Comparison of ENCODE assay signal across 19 cellular contexts in the genomic region with DNA sequence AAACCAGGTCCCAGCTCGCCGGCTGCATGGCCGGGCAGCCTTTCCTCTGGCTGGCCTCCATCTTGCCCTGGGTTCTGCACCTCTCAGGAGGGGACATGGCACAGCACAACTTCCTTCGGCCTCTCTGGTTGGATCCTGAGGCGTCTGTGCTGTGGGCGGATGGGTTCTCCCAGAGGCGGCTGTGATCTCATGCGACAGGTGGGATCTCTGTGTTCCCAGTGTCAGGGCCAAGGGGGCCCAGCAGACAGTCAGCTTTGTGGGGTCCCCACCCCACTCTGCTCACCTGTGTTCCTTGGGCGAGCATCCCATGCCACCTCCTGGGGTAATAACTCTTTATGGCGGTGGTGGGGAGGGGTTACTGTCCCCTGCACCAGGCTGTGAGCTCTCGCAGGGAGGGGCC. TPM values are rescaled to one million over a fixed set of nuclear protein-coding genes. Genes with fewer than 3 reads are reported as not detected.
A peak's percentile ranks its signal among the peaks of the same experiment; 100 is the strongest.
DNase-seq lines count a peak whose midpoint lies in the region; ATAC-seq, FAIRE-seq and TF ChIP-seq lines count a peak whose summit lies in the region.
"Had no signal": no experiment of that assay in that cellular context is flagged by ENCODE, and none has a peak within 500 bp of the region (broad histone marks: within the 10 kb centered on the region; RNA-seq: fewer than 3 reads in every experiment).

No MANE protein-coding gene starts in this region.

- TF ChIP-seq EP300 in H1 (IDR thresholded peaks at IDR 0.05; ENCODE audit: borderline replicate concordance in 1 of 2, low read depth in 2 of 2, low read length in 2 of 2) = no peak

- H3K4me3 ChIP-seq in PC-9 (no peak overlapping the region), H1 (ENCODE audit: extremely low read depth in 1 of 4, insufficient read depth in 2 of 4, low read depth in 3 of 4, low read length in 4 of 4) (no peak overlapping the region), small intestine (ENCODE audit: low read depth in 1 of 2, low read length in 2 of 2) (no peak overlapping the region)
- H3K4me3 ChIP-seq: K562 had no signal

- no peaks in the 10 kb centered on the region for H3K9me3 ChIP-seq in PC-9 (ENCODE audit: insufficient read depth, low read depth)
- no peaks in the 10 kb centered on the region for H3K9me3 ChIP-seq in H1 (ENCODE audit: insufficient read depth in 2 of 2, low read depth in 1 of 2, low read length in 1 of 2)
- no peaks in the 10 kb centered on the region for H3K9me3 ChIP-seq in small intestine (ENCODE audit: control insufficient read depth, low read depth)

- H3K4me2 ChIP-seq in PC-9 (peak overlapping the region; percentile 56), H1 (ENCODE audit: insufficient read depth in 1 of 2, low read depth in 2 of 2, low read length in 2 of 2) (no peak overlapping the region)

- H3K4me1 Mint-ChIP-seq in Calu3 (ENCODE audit: low read depth, unreplicated experiment) = peaks cover 64% of the 10 kb centered on the region

- H3F3A ChIP-seq in PC-9 (ENCODE audit: insufficient read depth, low read depth) = peaks cover 29% of the 10 kb centered on the region; the same call in 1 of the 2 replicates

- 0 out of 2 replicates have a peak overlapping the region, but pooled peaks have one; percentile 35 for H2BK5ac ChIP-seq in H1 (ENCODE audit: low read depth, low read length)

- H3K36me3 ChIP-seq in PC-9 (ENCODE audit: low read depth) (no peaks in the 10 kb centered on the region), H1 (ENCODE audit: control insufficient read depth in 2 of 4, insufficient read depth in 4 of 4, low read length in 3 of 4) (no peaks in the 10 kb centered on the region), small intestine (ENCODE audit: control insufficient read depth in 2 of 2, insufficient read depth in 2 of 2, low read length in 2 of 2) (no peaks in the 10 kb centered on the region)

- H3K9me2 ChIP-seq in PC-9 (ENCODE audit: insufficient read depth) = no peaks in the 10 kb centered on the region

- H3K4me3 Mint-ChIP-seq in Calu3 (ENCODE audit: low read depth, unreplicated experiment) = peak overlapping the region; percentile 44

- TF ChIP-seq RAD21 in H1 (IDR thresholded peaks at IDR 0.05 in 1 of 2, conservative IDR thresholded peaks at IDR 0.05 in 1 of 2; ENCODE audit: low read depth in 2 of 2, low read length in 2 of 2) = no peak

- no peak overlapping the region for H2BK15ac ChIP-seq in H1 (ENCODE audit: low read length)

- no peaks in the 10 kb centered on the region for H3K9me3 Mint-ChIP-seq in Calu3 (ENCODE audit: low read depth, unreplicated experiment)

- no peaks in the 10 kb centered on the region for H4K20me1 ChIP-seq in PC-9 (ENCODE audit: insufficient read depth)
- no peaks in the 10 kb centered on the region for H4K20me1 ChIP-seq in H1 (replicated peaks in 1 of 2; ENCODE audit: control insufficient read depth in 1 of 2, insufficient read depth in 2 of 2, low read length in 2 of 2)

- no peak overlapping the region for H3K14ac ChIP-seq in H1 (ENCODE audit: insufficient read length)

- no peak overlapping the region for H3K56ac ChIP-seq in H1 (replicated peaks; ENCODE audit: insufficient read length, low read depth, low read length)

- no peak overlapping the region; the same call in 1 of the 2 replicates for H3K18ac ChIP-seq in H1 (ENCODE audit: extremely low read depth, low read length)

- peak overlapping the region; percentile 90 for H4K91ac ChIP-seq in H1 (replicated peaks; ENCODE audit: insufficient read length, low read length)

- no peak overlapping the region for H3K4ac ChIP-seq in H1 (replicated peaks; ENCODE audit: insufficient read length, low read depth, low read length)

- POLR2A ChIA-PET in PC-9 (lab: Charles Lee; ENCODE audit: unreplicated experiment) = interaction anchor here (0.9 kb wide), 1 partner anchor 8 kb away, joined by 3 read pairs; no protein-coding TSS in a partner anchor
- POLR2A ChIA-PET in H1 (lab: Charles Lee; ENCODE audit: partially characterized antibody) = interaction anchor here (1.0 to 1.4 kb wide), 3 partner anchors 9 to 72 kb away, joined by 3 to 4 read pairs (median 3); partner anchors contain the start of gene RFWD3

- no peak overlapping the region for H4K5ac ChIP-seq in H1 (ENCODE audit: insufficient read length, low read depth, low read length)

- no peak for TF ChIP-seq POLR2A in H1 (IDR thresholded peaks at IDR 0.05; ENCODE audit: control extremely low read depth in 1 of 2, low read depth in 2 of 2, low read length in 2 of 2)

- CTCF ChIA-PET in Calu3 (lab: Charles Lee) = interaction anchor here (1.0 to 1.5 kb wide), 3 partner anchors 31 to 124 kb away, joined by 3 to 13 read pairs (median 3); partner anchors contain the start of gene FA2H
- CTCF ChIA-PET in PC-9 (lab: Charles Lee) = interaction anchor here (0.6 kb wide), 1 partner anchor 779 kb away, joined by 20 read pairs; no protein-coding TSS in a partner anchor
- CTCF ChIA-PET in H1 (lab: Charles Lee; ENCODE audit: partially characterized antibody) = interaction anchor here (0.6 to 32.9 kb wide), 6 partner anchors 13 to 80 kb away, joined by 3 to 576 read pairs (median 3); partner anchors contain the start of gene FA2H

- ATAC-seq in left colon = no peak

- H3K27ac ChIP-seq in PC-9 (peak overlapping the region; percentile 69), H1 (ENCODE audit: low read depth, low read length) (no peak overlapping the region), small intestine (ENCODE audit: low read depth in 1 of 2, low read length in 1 of 2) (no peak overlapping the region)
- H3K27ac ChIP-seq: C4-2B had no signal

- no peak for FAIRE-seq in H1 (lab: Jason Lieb, UNC)
- no peak for FAIRE-seq in small intestine (lab: Jason Lieb, UNC)
- FAIRE-seq: G401.6, K562 had no signal

- peak overlapping the region; percentile 96 for H3K27ac Mint-ChIP-seq in Calu3 (ENCODE audit: unreplicated experiment)

- H3K27me3 Mint-ChIP-seq in Calu3 (ENCODE audit: unreplicated experiment) = no peaks in the 10 kb centered on the region

- peaks cover 66% of the 10 kb centered on the region for H3K36me3 Mint-ChIP-seq in Calu3 (ENCODE audit: insufficient read depth, unreplicated experiment)

- TF ChIP-seq CTCF in Calu3 (IDR thresholded peaks at IDR 0.05; ENCODE audit: unreplicated experiment) (no peak), PC-9 (conservative IDR thresholded peaks at IDR 0.05) (no peak), H1 (IDR thresholded peaks at IDR 0.05; ENCODE audit: control extremely low read depth in 1 of 3, insufficient read depth in 1 of 3, low read depth in 1 of 3, low read length in 3 of 3) (no peak)

- intact Hi-C loops in Calu3 (cut with micrococcal nuclease; ENCODE audit: unreplicated experiment) = no loop called here
- intact Hi-C loops in PC-9 (cut with micrococcal nuclease; ENCODE audit: unreplicated experiment) = loop anchor here (1.0 to 2.0 kb wide), 2 partner anchors 9 to 36 kb away; partner anchors contain the start of gene FA2H
- intact Hi-C loops in posterior vena cava (cut with DNase I) = loop anchor here in 1 of 2 donors (1.0 kb wide), 1 partner anchor 73 kb away; no protein-coding TSS in a partner anchor
- intact Hi-C loops in left colon (cut with DNase I, micrococcal nuclease) = no loop called here

- BruUV-seq in Calu3 (replicated peaks; lab: Mats Ljungman, UMichigan) (no TSS peak), PC-9 (replicated peaks; lab: Mats Ljungman, UMichigan) (no TSS peak)

- WGBS in H1 (ENCODE audit: extremely low coverage in 1 of 2, insufficient coverage in 1 of 2, insufficient read length in 1 of 2, insufficient replicate concordance in 2 of 2, low coverage in 1 of 2, low lambda C conversion rate in 2 of 2, missing lambda C conversion rate in 1 of 2), 2 experiments = 87% methylated on average over 11 of the region's 11 CpGs; no CpG with 5 or more reads in 1 of the 2 experiments
- 89 to 94% (median 93%) methylated on average over 11 of the region's 11 CpGs for WGBS in small intestine, 3 donors

- H3K79me2 ChIP-seq in PC-9 (ENCODE audit: low read depth) (0 out of 2 replicates have a peak, but pooled peaks cover 5% of the 10 kb centered on the region), H1 (ENCODE audit: control insufficient read depth in 1 of 2, insufficient read depth in 2 of 2, low read length in 2 of 2) (no peaks in the 10 kb centered on the region)

- H2BK12ac ChIP-seq in H1 (ENCODE audit: low read depth, low read length) = 0 out of 2 replicates have a peak overlapping the region, but pooled peaks have one; percentile 81

- H2AK5ac ChIP-seq in H1 (ENCODE audit: low read depth, low read length) = no peak overlapping the region

- DNase-seq in Calu3 = no peak
- DNase-seq in PC-9 = no peak
- no peak for DNase-seq in H1 (ENCODE audit: low read depth in 1 of 2, low spot score in 2 of 2)
- peak; percentile 54 for DNase-seq in posterior vena cava (ENCODE audit: low spot score)
- no peak for DNase-seq in small intestine
- DNase-seq in mucosa of gallbladder (ENCODE audit: low spot score) = no peak
- no peak for DNase-seq in NCI-H1105 treated with DMSO at 0.1 percent for 48 hours (lab: John Stamatoyannopoulos, UW)
- no peak for DNase-seq in left colon
- DNase-seq: ACHN, DMS 273 treated with DMSO at 0.1 percent for 48 hours, NCI-H1105, NCI-H1694, NCI-H510A treated with DMSO at 0.1 percent for 48 hours, NCI-H774, RPMI8226, SIG-M5 had no signal

- H3K79me1 ChIP-seq in H1 (ENCODE audit: low read depth, low read length) = no peaks in the 10 kb centered on the region

- no peak overlapping the region for H2BK20ac ChIP-seq in H1 (ENCODE audit: low read length)

- H3K27me3 ChIP-seq in PC-9 (ENCODE audit: insufficient read depth, low read depth) = no peaks in the 10 kb centered on the region
- H3K27me3 ChIP-seq in H1 (replicated peaks in 1 of 4; ENCODE audit: control insufficient read depth in 3 of 4, extremely low read depth in 1 of 4, insufficient read depth in 3 of 4, low read length in 3 of 4) = no peaks in the 10 kb centered on the region
- no peaks in the 10 kb centered on the region for H3K27me3 ChIP-seq in small intestine (ENCODE audit: control insufficient read depth in 2 of 2, insufficient read depth in 2 of 2, low read length in 2 of 2)

- no peak overlapping the region for H2BK120ac ChIP-seq in H1 (replicated peaks; ENCODE audit: low read depth, low read length)

- no peak overlapping the region for H3K9ac ChIP-seq in H1 (replicated peaks in 1 of 4; ENCODE audit: extremely low read depth in 1 of 4, low read depth in 3 of 4, low read length in 3 of 4)

- H3K23me2 ChIP-seq in H1 (ENCODE audit: low read depth, low read length) = peaks cover 2% of the 10 kb centered on the region; the same call in 1 of the 2 replicates

- H3K4me1 ChIP-seq in PC-9 (replicated peaks; ENCODE audit: insufficient read depth) (peaks cover 67% of the 10 kb centered on the region), H1 (replicated peaks in 1 of 4; ENCODE audit: control insufficient read depth in 3 of 4, insufficient read depth in 4 of 4, low read length in 3 of 4) (peaks cover 0 to 28% (median 23%) of the 10 kb centered on the region in 4 experiments; a peak in 6 of 7 replicates), small intestine (ENCODE audit: control insufficient read depth in 2 of 2, insufficient read depth in 1 of 2, low read depth in 1 of 2, low read length in 1 of 2) (peaks cover 4% of the 10 kb centered on the region in 2 donors)

- H3K23ac ChIP-seq in H1 (ENCODE audit: insufficient read length) = no peak overlapping the region

- no peak overlapping the region for H4K8ac ChIP-seq in H1 (ENCODE audit: extremely low read depth, insufficient read depth, low read length)

- H2AFZ ChIP-seq in PC-9 (no peak overlapping the region), H1 (ENCODE audit: low read length) (no peak overlapping the region)

RNA-seq across cellular contexts. Expression of gene FA2H, which starts 35.8 kb away (rescaled TPM):
- total RNA-seq in Calu3 (2022) (74.2 and 122 TPM in 2 replicates), PC-9 (2021) (3.5 and 4.8 TPM in 2 replicates), posterior vena cava (not detected), mucosa of gallbladder (82.2 TPM), left colon (10 to 100 TPM; 48.5 to 64.5 TPM)
- total RNA-seq in H1 (2021; fragmentation: NEBNext Ultra II Directional; extraction: Animal tissue kit (Norgen Biotek cat#: 25700)) = 1.6 and 2.1 TPM in 2 replicates
- polyA plus RNA-seq in H1 (2011; rRNA removed) (2.5 and 3.0 TPM in 2 replicates), small intestine (10 to 100 TPM in 1 of 3 donors, 1 to 10 TPM in 2; 6.7 to 17.8 (median 8.4) TPM)
- polyA plus RNA-seq in H1 (2011; cell fraction: cytosol; rRNA removed) = 0.93 TPM
- polyA plus RNA-seq in H1 (2011; cell fraction: nucleus; rRNA removed) = 3.6 TPM
- 1.4 to 3.3 TPM (median 2.5 TPM) in 4 replicates for polyA plus RNA-seq in H1 (2012, experiment 1 of 2)
- 2.0 TPM for polyA plus RNA-seq in H1 (2012, experiment 2 of 2)
- polyA plus RNA-seq in H1 (2013, experiment 1 of 2) = 2.5 TPM
- 3.8 TPM for polyA plus RNA-seq in H1 (2013, experiment 2 of 2)
- 2.4 and 4.4 TPM in 2 replicates for polyA minus RNA-seq in H1 (2011; rRNA and poly(A)+ RNA removed)
- polyA minus RNA-seq in H1 (2011; cell fraction: cytosol; rRNA and poly(A)+ RNA removed) = 1.4 TPM
- 0.90 TPM for polyA minus RNA-seq in H1 (2011; cell fraction: nucleus; rRNA and poly(A)+ RNA removed)
- total RNA-seq: K562 had no signal
- polyA plus RNA-seq: K562 had no signal

RNA-seq across cellular contexts. Expression of gene MLKL, which starts 38.2 kb away (rescaled TPM):
- total RNA-seq in Calu3 (2022) = 38.8 and 46.1 TPM in 2 replicates
- total RNA-seq in PC-9 (2021) = 6.8 and 11.2 TPM in 2 replicates
- 1.6 and 2.3 TPM in 2 replicates for total RNA-seq in H1 (2021; fragmentation: NEBNext Ultra II Directional; extraction: Animal tissue kit (Norgen Biotek cat#: 25700))
- polyA plus RNA-seq in H1 (2011; rRNA removed) = 1.5 and 2.1 TPM in 2 replicates
- 2.5 TPM for polyA plus RNA-seq in H1 (2011; cell fraction: cytosol; rRNA removed)
- polyA plus RNA-seq in H1 (2011; cell fraction: nucleus; rRNA removed) = 2.5 TPM
- 3.8 to 4.3 TPM (median 4.0 TPM) in 4 replicates for polyA plus RNA-seq in H1 (2012, experiment 1 of 2)
- 0.72 TPM for polyA plus RNA-seq in H1 (2012, experiment 2 of 2)
- 1.6 TPM for polyA plus RNA-seq in H1 (2013, experiment 1 of 2)
- 1.2 TPM for polyA plus RNA-seq in H1 (2013, experiment 2 of 2)
- 2.0 and 3.0 TPM in 2 replicates for polyA minus RNA-seq in H1 (2011; rRNA and poly(A)+ RNA removed)
- 1.8 TPM for polyA minus RNA-seq in H1 (2011; cell fraction: cytosol; rRNA and poly(A)+ RNA removed)
- 3.1 TPM for polyA minus RNA-seq in H1 (2011; cell fraction: nucleus; rRNA and poly(A)+ RNA removed)
- total RNA-seq in posterior vena cava = 10 to 100 TPM; 13.7 to 14.4 TPM
- polyA plus RNA-seq in small intestine = 10 to 100 TPM in 2 of 3 donors, 1 to 10 TPM in 1; 6.5 to 18.9 (median 12.3) TPM
- total RNA-seq in mucosa of gallbladder = 12.8 TPM
- 10 to 100 TPM; 15.9 to 24.4 TPM for total RNA-seq in left colon
